ENCODE assay signal across 1 cellular context in the genomic region with DNA sequence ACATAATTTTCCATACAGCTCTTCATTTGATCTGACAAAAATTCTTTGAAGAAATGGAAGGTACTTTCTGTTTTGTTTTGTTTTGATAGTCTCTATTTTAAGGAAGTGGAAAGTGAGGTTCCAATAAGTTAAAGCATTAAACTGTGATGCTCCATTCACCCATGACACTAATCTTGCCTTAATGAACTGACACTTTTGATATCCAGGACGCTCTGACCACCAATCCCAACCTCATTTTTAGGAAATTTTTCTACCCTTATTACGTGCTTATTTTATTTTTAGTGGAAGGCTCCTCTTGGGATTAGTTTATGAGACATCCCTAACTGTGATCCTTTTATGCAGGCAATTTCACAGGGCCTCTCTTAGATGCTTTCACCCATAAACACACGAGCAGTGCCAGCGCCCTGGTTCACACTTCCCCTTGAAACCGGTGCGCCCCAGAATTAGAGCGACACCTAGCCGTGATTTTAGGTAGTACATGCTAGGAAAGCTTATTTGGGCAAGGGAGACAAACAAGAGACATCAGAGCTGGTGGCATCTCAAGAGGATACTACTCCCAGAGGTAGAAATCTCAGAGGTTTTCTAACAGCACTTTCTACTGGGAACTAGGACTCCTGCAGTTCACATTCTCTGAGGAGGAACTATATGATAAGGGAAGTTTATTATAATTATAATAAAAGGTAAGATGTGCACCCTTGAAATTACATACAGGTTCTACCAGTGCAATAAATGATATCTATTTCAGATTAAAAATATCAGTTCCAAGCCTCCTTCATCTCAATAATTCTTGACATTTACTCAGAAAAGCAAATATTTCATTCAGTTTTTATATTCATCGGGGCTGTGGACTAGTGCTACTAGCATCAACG.
TF ChIP-seq lines count a peak whose summit lies in the region.

No MANE protein-coding gene starts in this region.

TF ChIP-seq in H1, 55 proteins besides CTCF, POLR2A, EP300 and RAD21 (continued from another document):
- TF ChIP-seq, protein P1, sequence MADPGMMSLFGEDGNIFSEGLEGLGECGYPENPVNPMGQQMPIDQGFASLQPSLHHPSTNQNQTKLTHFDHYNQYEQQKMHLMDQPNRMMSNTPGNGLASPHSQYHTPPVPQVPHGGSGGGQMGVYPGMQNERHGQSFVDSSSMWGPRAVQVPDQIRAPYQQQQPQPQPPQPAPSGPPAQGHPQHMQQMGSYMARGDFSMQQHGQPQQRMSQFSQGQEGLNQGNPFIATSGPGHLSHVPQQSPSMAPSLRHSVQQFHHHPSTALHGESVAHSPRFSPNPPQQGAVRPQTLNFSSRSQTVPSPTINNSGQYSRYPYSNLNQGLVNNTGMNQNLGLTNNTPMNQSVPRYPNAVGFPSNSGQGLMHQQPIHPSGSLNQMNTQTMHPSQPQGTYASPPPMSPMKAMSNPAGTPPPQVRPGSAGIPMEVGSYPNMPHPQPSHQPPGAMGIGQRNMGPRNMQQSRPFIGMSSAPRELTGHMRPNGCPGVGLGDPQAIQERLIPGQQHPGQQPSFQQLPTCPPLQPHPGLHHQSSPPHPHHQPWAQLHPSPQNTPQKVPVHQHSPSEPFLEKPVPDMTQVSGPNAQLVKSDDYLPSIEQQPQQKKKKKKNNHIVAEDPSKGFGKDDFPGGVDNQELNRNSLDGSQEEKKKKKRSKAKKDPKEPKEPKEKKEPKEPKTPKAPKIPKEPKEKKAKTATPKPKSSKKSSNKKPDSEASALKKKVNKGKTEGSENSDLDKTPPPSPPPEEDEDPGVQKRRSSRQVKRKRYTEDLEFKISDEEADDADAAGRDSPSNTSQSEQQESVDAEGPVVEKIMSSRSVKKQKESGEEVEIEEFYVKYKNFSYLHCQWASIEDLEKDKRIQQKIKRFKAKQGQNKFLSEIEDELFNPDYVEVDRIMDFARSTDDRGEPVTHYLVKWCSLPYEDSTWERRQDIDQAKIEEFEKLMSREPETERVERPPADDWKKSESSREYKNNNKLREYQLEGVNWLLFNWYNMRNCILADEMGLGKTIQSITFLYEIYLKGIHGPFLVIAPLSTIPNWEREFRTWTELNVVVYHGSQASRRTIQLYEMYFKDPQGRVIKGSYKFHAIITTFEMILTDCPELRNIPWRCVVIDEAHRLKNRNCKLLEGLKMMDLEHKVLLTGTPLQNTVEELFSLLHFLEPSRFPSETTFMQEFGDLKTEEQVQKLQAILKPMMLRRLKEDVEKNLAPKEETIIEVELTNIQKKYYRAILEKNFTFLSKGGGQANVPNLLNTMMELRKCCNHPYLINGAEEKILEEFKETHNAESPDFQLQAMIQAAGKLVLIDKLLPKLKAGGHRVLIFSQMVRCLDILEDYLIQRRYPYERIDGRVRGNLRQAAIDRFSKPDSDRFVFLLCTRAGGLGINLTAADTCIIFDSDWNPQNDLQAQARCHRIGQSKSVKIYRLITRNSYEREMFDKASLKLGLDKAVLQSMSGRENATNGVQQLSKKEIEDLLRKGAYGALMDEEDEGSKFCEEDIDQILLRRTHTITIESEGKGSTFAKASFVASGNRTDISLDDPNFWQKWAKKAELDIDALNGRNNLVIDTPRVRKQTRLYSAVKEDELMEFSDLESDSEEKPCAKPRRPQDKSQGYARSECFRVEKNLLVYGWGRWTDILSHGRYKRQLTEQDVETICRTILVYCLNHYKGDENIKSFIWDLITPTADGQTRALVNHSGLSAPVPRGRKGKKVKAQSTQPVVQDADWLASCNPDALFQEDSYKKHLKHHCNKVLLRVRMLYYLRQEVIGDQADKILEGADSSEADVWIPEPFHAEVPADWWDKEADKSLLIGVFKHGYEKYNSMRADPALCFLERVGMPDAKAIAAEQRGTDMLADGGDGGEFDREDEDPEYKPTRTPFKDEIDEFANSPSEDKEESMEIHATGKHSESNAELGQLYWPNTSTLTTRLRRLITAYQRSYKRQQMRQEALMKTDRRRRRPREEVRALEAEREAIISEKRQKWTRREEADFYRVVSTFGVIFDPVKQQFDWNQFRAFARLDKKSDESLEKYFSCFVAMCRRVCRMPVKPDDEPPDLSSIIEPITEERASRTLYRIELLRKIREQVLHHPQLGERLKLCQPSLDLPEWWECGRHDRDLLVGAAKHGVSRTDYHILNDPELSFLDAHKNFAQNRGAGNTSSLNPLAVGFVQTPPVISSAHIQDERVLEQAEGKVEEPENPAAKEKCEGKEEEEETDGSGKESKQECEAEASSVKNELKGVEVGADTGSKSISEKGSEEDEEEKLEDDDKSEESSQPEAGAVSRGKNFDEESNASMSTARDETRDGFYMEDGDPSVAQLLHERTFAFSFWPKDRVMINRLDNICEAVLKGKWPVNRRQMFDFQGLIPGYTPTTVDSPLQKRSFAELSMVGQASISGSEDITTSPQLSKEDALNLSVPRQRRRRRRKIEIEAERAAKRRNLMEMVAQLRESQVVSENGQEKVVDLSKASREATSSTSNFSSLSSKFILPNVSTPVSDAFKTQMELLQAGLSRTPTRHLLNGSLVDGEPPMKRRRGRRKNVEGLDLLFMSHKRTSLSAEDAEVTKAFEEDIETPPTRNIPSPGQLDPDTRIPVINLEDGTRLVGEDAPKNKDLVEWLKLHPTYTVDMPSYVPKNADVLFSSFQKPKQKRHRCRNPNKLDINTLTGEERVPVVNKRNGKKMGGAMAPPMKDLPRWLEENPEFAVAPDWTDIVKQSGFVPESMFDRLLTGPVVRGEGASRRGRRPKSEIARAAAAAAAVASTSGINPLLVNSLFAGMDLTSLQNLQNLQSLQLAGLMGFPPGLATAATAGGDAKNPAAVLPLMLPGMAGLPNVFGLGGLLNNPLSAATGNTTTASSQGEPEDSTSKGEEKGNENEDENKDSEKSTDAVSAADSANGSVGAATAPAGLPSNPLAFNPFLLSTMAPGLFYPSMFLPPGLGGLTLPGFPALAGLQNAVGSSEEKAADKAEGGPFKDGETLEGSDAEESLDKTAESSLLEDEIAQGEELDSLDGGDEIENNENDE (IDR thresholded peaks at IDR 0.05; ENCODE audit: insufficient replicate concordance, low read length), result no peak
